Comparison of ENCODE assay signal across 1 cellular context in genomic region chr1:112618721-112619517, GRCh38.
TF ChIP-seq lines count a peak whose summit lies in the region.

Gene ST7L, minus strand, starts transcription at chr1:112619141. Its CDS starts 28 bp downstream, at chr1:112619113.

TF ChIP-seq in H1, 55 proteins besides CTCF, POLR2A, EP300 and RAD21 (continued from another document):
- TF ChIP-seq SIN3A (conservative IDR thresholded peaks at IDR 0.05 in 1 of 2, IDR thresholded peaks at IDR 0.05 in 1 of 2; ENCODE audit: low read depth in 1 of 2, low read length in 2 of 2): peak in 1 of 2 experiments; percentile 84; a peak in 3 of 4 replicates
- no peak for TF ChIP-seq GTF2F1 (IDR thresholded peaks at IDR 0.05; ENCODE audit: borderline replicate concordance, low read depth, low read length)
- no peak for TF ChIP-seq CHD2 (IDR thresholded peaks at IDR 0.05; ENCODE audit: low read length)
- TF ChIP-seq GABPA (IDR thresholded peaks at IDR 0.05; ENCODE audit: borderline replicate concordance, insufficient read depth, low read length): no peak
- no peak for TF ChIP-seq E2F6 (IDR thresholded peaks at IDR 0.05)
- no peak for TF ChIP-seq POU5F1 (IDR thresholded peaks at IDR 0.05; ENCODE audit: low read depth, low read length)
